ENCODE assay signal across 1 cellular context in the genomic region with DNA sequence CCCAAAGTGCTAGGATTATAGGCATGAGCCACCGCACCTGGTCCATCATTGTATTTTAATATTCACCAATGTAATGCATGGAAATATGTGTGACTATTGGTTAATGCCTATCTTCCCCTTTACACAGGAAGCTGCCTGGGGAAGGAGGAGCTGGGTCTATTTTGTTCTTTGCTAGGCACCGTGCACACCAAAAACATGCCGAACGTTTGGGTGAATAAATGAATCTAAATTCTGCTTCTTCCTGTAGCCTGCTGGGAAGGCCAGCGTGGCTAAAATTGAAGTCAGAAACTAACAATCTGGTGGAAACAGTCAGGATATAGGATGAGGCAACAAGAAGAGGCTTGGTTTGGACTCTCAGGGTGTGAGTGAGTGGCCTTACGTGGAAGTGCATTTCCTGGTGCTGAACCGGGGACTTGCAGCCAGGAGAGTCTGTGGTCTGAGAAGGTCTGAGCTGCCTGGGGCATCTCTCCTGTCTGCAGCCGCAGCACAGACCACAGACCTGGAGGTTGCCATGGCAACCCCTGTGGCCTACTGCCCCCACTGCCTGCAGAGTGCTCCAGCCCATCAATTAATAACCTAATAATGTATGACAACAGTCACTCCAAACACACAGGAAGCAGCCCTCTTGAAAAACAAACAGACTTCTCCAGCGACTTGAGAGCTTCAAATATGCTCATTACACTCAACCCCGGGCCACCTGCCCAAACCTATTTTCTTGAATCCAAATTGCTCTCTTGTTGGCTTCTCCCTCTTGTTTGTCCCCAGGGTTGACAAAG.
TF ChIP-seq lines count a peak whose summit lies in the region.

No MANE protein-coding gene starts in this region.

TF ChIP-seq in GM12878, 131 proteins besides CTCF, POLR2A, EP300 and RAD21 (continued from another document and continues in another):
- TF ChIP-seq, protein P1, sequence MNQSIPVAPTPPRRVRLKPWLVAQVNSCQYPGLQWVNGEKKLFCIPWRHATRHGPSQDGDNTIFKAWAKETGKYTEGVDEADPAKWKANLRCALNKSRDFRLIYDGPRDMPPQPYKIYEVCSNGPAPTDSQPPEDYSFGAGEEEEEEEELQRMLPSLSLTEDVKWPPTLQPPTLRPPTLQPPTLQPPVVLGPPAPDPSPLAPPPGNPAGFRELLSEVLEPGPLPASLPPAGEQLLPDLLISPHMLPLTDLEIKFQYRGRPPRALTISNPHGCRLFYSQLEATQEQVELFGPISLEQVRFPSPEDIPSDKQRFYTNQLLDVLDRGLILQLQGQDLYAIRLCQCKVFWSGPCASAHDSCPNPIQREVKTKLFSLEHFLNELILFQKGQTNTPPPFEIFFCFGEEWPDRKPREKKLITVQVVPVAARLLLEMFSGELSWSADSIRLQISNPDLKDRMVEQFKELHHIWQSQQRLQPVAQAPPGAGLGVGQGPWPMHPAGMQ (IDR thresholded peaks at IDR 0.05; ENCODE audit: borderline replicate concordance): peak; percentile 40; the same call in 1 of the 2 replicates
- TF ChIP-seq IKZF2 (IDR thresholded peaks at IDR 0.05): peak; percentile 84 to 93
- peak; percentile 72; the same call in 1 of the 2 replicates for TF ChIP-seq TBL1XR1 (IDR thresholded peaks at IDR 0.05; ENCODE audit: low read depth, low read length)
- TF ChIP-seq ETV6 (conservative IDR thresholded peaks at IDR 0.05 in 1 of 2, IDR thresholded peaks at IDR 0.05 in 1 of 2; ENCODE audit: borderline replicate concordance in 1 of 2, low read depth in 1 of 2): peak in 1 of 2 experiments; percentile 67; a peak in 2 of 4 replicates
- TF ChIP-seq ZNF384 (IDR thresholded peaks at IDR 0.05; ENCODE audit: borderline replicate concordance, low read depth, low read length): no peak
- TF ChIP-seq SMAD5 (IDR thresholded peaks at IDR 0.05; ENCODE audit: low read depth): no peak
- TF ChIP-seq ESRRA (IDR thresholded peaks at IDR 0.05; ENCODE audit: low read length): no peak
- TF ChIP-seq DPF2 (IDR thresholded peaks at IDR 0.05): peak; percentile 89
- peak; percentile 95 for TF ChIP-seq RUNX3 (IDR thresholded peaks at IDR 0.05; ENCODE audit: low read length)
- TF ChIP-seq MTA2 (IDR thresholded peaks at IDR 0.05; ENCODE audit: low read depth): peak; percentile 81
- TF ChIP-seq SPI1 (IDR thresholded peaks at IDR 0.05; ENCODE audit: borderline replicate concordance, insufficient read depth, low read depth, low read length): peak; percentile 42; the same call in 1 of the 2 replicates
- TF ChIP-seq, protein P2, sequence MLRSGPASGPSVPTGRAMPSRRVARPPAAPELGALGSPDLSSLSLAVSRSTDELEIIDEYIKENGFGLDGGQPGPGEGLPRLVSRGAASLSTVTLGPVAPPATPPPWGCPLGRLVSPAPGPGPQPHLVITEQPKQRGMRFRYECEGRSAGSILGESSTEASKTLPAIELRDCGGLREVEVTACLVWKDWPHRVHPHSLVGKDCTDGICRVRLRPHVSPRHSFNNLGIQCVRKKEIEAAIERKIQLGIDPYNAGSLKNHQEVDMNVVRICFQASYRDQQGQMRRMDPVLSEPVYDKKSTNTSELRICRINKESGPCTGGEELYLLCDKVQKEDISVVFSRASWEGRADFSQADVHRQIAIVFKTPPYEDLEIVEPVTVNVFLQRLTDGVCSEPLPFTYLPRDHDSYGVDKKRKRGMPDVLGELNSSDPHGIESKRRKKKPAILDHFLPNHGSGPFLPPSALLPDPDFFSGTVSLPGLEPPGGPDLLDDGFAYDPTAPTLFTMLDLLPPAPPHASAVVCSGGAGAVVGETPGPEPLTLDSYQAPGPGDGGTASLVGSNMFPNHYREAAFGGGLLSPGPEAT (IDR thresholded peaks at IDR 0.05; ENCODE audit: low read depth): peak; percentile 56
- TF ChIP-seq ZNF622 (IDR thresholded peaks at IDR 0.05): no peak
- 0 out of 2 replicates have a peak, but pooled peaks have one; percentile 60 for TF ChIP-seq MXI1 (IDR thresholded peaks at IDR 0.05; ENCODE audit: low read depth, low read length)
- TF ChIP-seq, protein P3, sequence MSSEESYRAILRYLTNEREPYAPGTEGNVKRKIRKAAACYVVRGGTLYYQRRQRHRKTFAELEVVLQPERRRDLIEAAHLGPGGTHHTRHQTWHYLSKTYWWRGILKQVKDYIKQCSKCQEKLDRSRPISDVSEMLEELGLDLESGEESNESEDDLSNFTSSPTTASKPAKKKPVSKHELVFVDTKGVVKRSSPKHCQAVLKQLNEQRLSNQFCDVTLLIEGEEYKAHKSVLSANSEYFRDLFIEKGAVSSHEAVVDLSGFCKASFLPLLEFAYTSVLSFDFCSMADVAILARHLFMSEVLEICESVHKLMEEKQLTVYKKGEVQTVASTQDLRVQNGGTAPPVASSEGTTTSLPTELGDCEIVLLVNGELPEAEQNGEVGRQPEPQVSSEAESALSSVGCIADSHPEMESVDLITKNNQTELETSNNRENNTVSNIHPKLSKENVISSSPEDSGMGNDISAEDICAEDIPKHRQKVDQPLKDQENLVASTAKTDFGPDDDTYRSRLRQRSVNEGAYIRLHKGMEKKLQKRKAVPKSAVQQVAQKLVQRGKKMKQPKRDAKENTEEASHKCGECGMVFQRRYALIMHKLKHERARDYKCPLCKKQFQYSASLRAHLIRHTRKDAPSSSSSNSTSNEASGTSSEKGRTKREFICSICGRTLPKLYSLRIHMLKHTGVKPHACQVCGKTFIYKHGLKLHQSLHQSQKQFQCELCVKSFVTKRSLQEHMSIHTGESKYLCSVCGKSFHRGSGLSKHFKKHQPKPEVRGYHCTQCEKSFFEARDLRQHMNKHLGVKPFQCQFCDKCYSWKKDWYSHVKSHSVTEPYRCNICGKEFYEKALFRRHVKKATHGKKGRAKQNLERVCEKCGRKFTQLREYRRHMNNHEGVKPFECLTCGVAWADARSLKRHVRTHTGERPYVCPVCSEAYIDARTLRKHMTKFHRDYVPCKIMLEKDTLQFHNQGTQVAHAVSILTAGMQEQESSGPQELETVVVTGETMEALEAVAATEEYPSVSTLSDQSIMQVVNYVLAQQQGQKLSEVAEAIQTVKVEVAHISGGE (CRISPR knock-in tag; IDR thresholded peaks at IDR 0.05): no peak
- TF ChIP-seq POLR2AphosphoS5 (IDR thresholded peaks at IDR 0.05; ENCODE audit: low read length): peak; percentile 59; the same call in 1 of the 2 replicates
- TF ChIP-seq CBFB (IDR thresholded peaks at IDR 0.05; ENCODE audit: low read depth): peak; percentile 83; the same call in 1 of the 2 replicates
- TF ChIP-seq WRNIP1 (IDR thresholded peaks at IDR 0.05; ENCODE audit: borderline replicate concordance, low read depth, low read length): no peak
- TF ChIP-seq HDGF (IDR thresholded peaks at IDR 0.05): 0 out of 2 replicates have a peak, but pooled peaks have one; percentile 27
- peak; percentile 70 for TF ChIP-seq SP1 (IDR thresholded peaks at IDR 0.05; ENCODE audit: low read depth, low read length)
- peak; percentile 78 for TF ChIP-seq MEF2B (IDR thresholded peaks at IDR 0.05; ENCODE audit: partially characterized antibody, poor library complexity, severe bottlenecking)
- TF ChIP-seq, protein P4, sequence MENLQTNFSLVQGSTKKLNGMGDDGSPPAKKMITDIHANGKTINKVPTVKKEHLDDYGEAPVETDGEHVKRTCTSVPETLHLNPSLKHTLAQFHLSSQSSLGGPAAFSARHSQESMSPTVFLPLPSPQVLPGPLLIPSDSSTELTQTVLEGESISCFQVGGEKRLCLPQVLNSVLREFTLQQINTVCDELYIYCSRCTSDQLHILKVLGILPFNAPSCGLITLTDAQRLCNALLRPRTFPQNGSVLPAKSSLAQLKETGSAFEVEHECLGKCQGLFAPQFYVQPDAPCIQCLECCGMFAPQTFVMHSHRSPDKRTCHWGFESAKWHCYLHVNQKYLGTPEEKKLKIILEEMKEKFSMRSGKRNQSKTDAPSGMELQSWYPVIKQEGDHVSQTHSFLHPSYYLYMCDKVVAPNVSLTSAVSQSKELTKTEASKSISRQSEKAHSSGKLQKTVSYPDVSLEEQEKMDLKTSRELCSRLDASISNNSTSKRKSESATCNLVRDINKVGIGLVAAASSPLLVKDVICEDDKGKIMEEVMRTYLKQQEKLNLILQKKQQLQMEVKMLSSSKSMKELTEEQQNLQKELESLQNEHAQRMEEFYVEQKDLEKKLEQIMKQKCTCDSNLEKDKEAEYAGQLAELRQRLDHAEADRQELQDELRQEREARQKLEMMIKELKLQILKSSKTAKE (IDR thresholded peaks at IDR 0.05; ENCODE audit: low read depth, poor library complexity, severe bottlenecking): peak; percentile 46
- TF ChIP-seq, protein P5, sequence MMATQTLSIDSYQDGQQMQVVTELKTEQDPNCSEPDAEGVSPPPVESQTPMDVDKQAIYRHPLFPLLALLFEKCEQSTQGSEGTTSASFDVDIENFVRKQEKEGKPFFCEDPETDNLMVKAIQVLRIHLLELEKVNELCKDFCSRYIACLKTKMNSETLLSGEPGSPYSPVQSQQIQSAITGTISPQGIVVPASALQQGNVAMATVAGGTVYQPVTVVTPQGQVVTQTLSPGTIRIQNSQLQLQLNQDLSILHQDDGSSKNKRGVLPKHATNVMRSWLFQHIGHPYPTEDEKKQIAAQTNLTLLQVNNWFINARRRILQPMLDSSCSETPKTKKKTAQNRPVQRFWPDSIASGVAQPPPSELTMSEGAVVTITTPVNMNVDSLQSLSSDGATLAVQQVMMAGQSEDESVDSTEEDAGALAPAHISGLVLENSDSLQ (IDR thresholded peaks at IDR 0.05): peak; percentile 85
- TF ChIP-seq, protein P6, sequence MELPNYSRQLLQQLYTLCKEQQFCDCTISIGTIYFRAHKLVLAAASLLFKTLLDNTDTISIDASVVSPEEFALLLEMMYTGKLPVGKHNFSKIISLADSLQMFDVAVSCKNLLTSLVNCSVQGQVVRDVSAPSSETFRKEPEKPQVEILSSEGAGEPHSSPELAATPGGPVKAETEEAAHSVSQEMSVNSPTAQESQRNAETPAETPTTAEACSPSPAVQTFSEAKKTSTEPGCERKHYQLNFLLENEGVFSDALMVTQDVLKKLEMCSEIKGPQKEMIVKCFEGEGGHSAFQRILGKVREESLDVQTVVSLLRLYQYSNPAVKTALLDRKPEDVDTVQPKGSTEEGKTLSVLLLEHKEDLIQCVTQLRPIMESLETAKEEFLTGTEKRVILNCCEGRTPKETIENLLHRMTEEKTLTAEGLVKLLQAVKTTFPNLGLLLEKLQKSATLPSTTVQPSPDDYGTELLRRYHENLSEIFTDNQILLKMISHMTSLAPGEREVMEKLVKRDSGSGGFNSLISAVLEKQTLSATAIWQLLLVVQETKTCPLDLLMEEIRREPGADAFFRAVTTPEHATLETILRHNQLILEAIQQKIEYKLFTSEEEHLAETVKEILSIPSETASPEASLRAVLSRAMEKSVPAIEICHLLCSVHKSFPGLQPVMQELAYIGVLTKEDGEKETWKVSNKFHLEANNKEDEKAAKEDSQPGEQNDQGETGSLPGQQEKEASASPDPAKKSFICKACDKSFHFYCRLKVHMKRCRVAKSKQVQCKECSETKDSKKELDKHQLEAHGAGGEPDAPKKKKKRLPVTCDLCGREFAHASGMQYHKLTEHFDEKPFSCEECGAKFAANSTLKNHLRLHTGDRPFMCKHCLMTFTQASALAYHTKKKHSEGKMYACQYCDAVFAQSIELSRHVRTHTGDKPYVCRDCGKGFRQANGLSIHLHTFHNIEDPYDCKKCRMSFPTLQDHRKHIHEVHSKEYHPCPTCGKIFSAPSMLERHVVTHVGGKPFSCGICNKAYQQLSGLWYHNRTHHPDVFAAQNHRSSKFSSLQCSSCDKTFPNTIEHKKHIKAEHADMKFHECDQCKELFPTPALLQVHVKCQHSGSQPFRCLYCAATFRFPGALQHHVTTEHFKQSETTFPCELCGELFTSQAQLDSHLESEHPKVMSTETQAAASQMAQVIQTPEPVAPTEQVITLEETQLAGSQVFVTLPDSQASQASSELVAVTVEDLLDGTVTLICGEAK (IDR thresholded peaks at IDR 0.05; ENCODE audit: borderline replicate concordance): peak; percentile 30; the same call in 1 of the 2 replicates
- TF ChIP-seq LARP7 (IDR thresholded peaks at IDR 0.05): peak; percentile 76; the same call in 1 of the 2 replicates
- TF ChIP-seq TCF12 (IDR thresholded peaks at IDR 0.05; ENCODE audit: low read depth, low read length): 0 out of 2 replicates have a peak, but pooled peaks have one; percentile 46
- TF ChIP-seq EED (IDR thresholded peaks at IDR 0.05; ENCODE audit: low read depth): peak; percentile 70
- TF ChIP-seq BCL11A (IDR thresholded peaks at IDR 0.05; ENCODE audit: low read depth, low read length): peak; percentile 70
- no peak for TF ChIP-seq CEBPZ (IDR thresholded peaks at IDR 0.05; ENCODE audit: low read depth, low read length)
- peak; percentile 55 to 67; a peak in 3 of 4 replicates for TF ChIP-seq BHLHE40 (IDR thresholded peaks at IDR 0.05; ENCODE audit: borderline replicate concordance in 1 of 2, low read depth in 2 of 2, low read length in 1 of 2)
- peak; percentile 76 for TF ChIP-seq PBX3 (IDR thresholded peaks at IDR 0.05; ENCODE audit: insufficient replicate concordance, low read depth, low read length)
- TF ChIP-seq ATF7 (IDR thresholded peaks at IDR 0.05; ENCODE audit: low read depth): peak; percentile 75
- TF ChIP-seq YY1 (IDR thresholded peaks at IDR 0.05; ENCODE audit: low read depth, low read length): 0 out of 2 replicates have a peak, but pooled peaks have one; percentile 9
